Comparison of ENCODE assay signal across 16 cellular contexts in the genomic region with DNA sequence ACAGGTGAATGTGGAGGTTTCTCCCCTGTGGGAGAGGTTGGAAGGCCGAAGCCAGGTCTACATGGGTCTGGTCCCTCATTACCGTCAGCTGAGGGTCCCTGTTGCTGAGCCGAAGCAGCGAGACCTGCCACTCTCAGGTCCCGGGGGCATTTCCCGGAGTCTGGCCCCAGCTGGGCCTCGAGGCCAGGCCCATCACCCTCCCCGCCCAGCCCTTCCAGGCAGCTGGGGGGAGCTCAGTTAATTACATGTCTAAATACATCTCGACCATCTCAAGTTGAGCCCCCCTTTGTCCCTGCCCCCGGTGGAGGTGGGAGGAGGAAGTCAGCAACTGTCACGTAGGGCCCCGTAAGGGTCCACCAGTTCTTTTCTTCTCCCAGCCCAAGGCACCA. TPM values are rescaled to one million over a fixed set of nuclear protein-coding genes. Genes with fewer than 3 reads are reported as not detected.
"Had no signal": no experiment of that assay in that cellular context is flagged by ENCODE, and none has a peak within 500 bp of the region (broad histone marks: within the 10 kb centered on the region; RNA-seq: fewer than 3 reads in every experiment).

No MANE protein-coding gene starts in this region.

- H3K27me3 ChIP-seq: cardiac muscle cell, upper lobe of right lung had no signal

- H3K4me1 ChIP-seq: foreskin keratinocyte had no signal

- H3K9me3 ChIP-seq: neutrophil, upper lobe of right lung had no signal

- H3K4me3 ChIP-seq: cardiac muscle cell had no signal

- DNase-seq: activated CD4-positive, alpha-beta T cell treated with anti-CD3 and anti-CD28 coated beads for 1 hour; activated CD4-positive, alpha-beta T cell treated with anti-CD3 and anti-CD28 coated beads, Interleukin-2, amount 50 U/mL, for 48 hours; activated gamma-delta T cell; activated naive CD8-positive, alpha-beta T cell treated with anti-CD3 and anti-CD28 coated beads for 36 hours; activated T-cell treated with anti-CD3 and anti-CD28 coated beads, Interleukin-2, amount 50 U/mL, for 4 hours; aorta; foreskin keratinocyte; hippocampal formation; stimulated activated CD4-positive, alpha-beta T cell treated with anti-CD3 and anti-CD28 coated beads, Interleukin-2, amount 100 ng/mL, for 48 hours; T-helper 9 cell; upper lobe of right lung had no signal

- ATAC-seq: activated T-cell treated with anti-CD3 and anti-CD28 coated beads, Interleukin-2, amount 50 U/mL, for 4 hours; foreskin keratinocyte; upper lobe of right lung had no signal

- H3K36me3 Mint-ChIP-seq: activated naive CD8-positive, alpha-beta T cell treated with anti-CD3 and anti-CD28 coated beads for 36 hours had no signal

- H3K27ac Mint-ChIP-seq: activated naive CD8-positive, alpha-beta T cell treated with anti-CD3 and anti-CD28 coated beads for 36 hours; stimulated activated naive CD8-positive, alpha-beta T cell treated with anti-CD3 and anti-CD28 coated beads, Interleukin-15, Interleukin-2, amounts not matched to agents 100 ng/mL and 50 ng/mL, for 24 hours had no signal

- H3K4me3 Mint-ChIP-seq: activated naive CD8-positive, alpha-beta T cell treated with anti-CD3 and anti-CD28 coated beads for 36 hours; stimulated activated naive CD8-positive, alpha-beta T cell treated with anti-CD3 and anti-CD28 coated beads, Interleukin-15, Interleukin-2, amounts not matched to agents 100 ng/mL and 50 ng/mL, for 24 hours had no signal

- FAIRE-seq: colon had no signal

- H3K27ac ChIP-seq: cardiac muscle cell, foreskin keratinocyte, neutrophil, upper lobe of right lung had no signal

- H3K9me3 Mint-ChIP-seq: activated naive CD8-positive, alpha-beta T cell treated with anti-CD3 and anti-CD28 coated beads for 36 hours; activated T-cell treated with anti-CD3 and anti-CD28 coated beads, Interleukin-2, amount 50 U/mL, for 4 hours; stimulated activated naive CD8-positive, alpha-beta T cell treated with anti-CD3 and anti-CD28 coated beads, Interleukin-15, Interleukin-2, amounts not matched to agents 100 ng/mL and 50 ng/mL, for 24 hours had no signal

- H3K36me3 ChIP-seq: cardiac muscle cell, neutrophil, upper lobe of right lung had no signal

RNA-seq across cellular contexts. Expression of a gene that starts 47.3 kb away (rescaled TPM):
- total RNA-seq: temporal lobe had no signal
